23 cellular contexts compared by ENCODE assay signal in the genomic region with DNA sequence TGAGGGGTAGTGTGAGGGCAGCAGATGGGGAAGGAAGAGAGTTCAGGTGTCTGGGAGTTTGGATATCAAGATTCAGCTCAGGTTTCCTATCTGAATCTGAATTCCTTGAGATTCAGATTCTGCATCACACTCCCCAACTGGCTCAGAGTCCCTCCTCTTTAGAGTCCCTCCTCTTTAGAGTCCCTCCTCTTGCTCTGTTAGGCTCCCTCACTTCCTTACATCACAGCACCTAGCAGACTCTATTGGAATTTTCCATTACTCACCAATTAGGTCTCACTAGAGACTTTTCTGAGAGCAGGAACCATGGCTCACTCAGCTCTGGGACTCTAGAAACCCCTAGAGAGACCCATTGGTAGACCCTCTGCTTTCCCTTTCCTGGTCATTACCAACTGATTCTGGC.
A peak's percentile ranks its signal among the peaks of the same experiment; 100 is the strongest.
DNase-seq lines count a peak whose midpoint lies in the region; ATAC-seq and TF ChIP-seq lines count a peak whose summit lies in the region.
"Had no signal": no experiment of that assay in that cellular context is flagged by ENCODE, and none has a peak within 500 bp of the region (broad histone marks: within the 10 kb centered on the region; RNA-seq: fewer than 3 reads in every experiment).

No MANE protein-coding gene starts in this region.

- H3K4me3 ChIP-seq in brain microvascular endothelial cell (ENCODE audit: low read depth, low read length) = no peak overlapping the region
- H3K4me3 ChIP-seq: SK-N-MC had no signal

- DNase-seq in A172 (ENCODE audit: low spot score) = peak; percentile 23
- DNase-seq in GM13976 (ENCODE audit: low spot score) = peak; percentile 26
- DNase-seq in brain microvascular endothelial cell = peak; percentile 28
- peak; percentile 33 for DNase-seq in kidney glomerular epithelial cell (lab: John Stamatoyannopoulos, UW)
- DNase-seq in NCI-H1930 (lab: John Stamatoyannopoulos, UW) = no peak
- DNase-seq in NCI-H526 (lab: John Stamatoyannopoulos, UW) = no peak
- DNase-seq in head of caudate nucleus = no peak
- DNase-seq: activated naive CD4-positive, alpha-beta T cell treated with anti-CD3 and anti-CD28 coated beads, Interleukin-2, amount 50 U/mL, for 16 hours; activated T-cell treated with anti-CD3 and anti-CD28 coated beads, Interleukin-2, amount 50 U/mL, for 4 hours; anterior cingulate cortex; CD4-positive, CD25-positive, alpha-beta regulatory T cell; effector CD4-positive, alpha-beta T cell; HCEC 1CT; NCI-H2029; NCI-H446 treated with DMSO at 0.1 percent for 48 hours; occipital lobe; right cardiac atrium; stimulated activated CD8-positive, alpha-beta memory T cell treated with anti-CD3 and anti-CD28 coated beads, Interleukin-4, amount 100 ng/mL, for 48 hours; T-helper 9 cell had no signal

- in situ Hi-C loops in GM13976 (cut with MboI; ENCODE audit: low sequenced_read_pairs, unreplicated experiment) = no loop called here
- in situ Hi-C loops in brain microvascular endothelial cell (cut with HindIII; ENCODE audit: low pct_ligation_motif_present, low sequenced_read_pairs) = no loop called here

- no peak overlapping the region for H3K27ac ChIP-seq in brain microvascular endothelial cell
- H3K27ac ChIP-seq: KMS-11, SK-N-MC had no signal

- TF ChIP-seq CTCF in GM13976 (IDR thresholded peaks at IDR 0.05; ENCODE audit: borderline replicate concordance, control extremely low read depth, extremely low read depth, insufficient read depth, missing control alignments) (no peak), brain microvascular endothelial cell (IDR thresholded peaks at IDR 0.05; ENCODE audit: low read depth, low read length, missing control alignments) (no peak)

- intact Hi-C loops in head of caudate nucleus (cut with DNase I) = no loop called here

- no peaks in the 10 kb centered on the region for H3K27me3 ChIP-seq in brain microvascular endothelial cell (replicated peaks)

- no peak for ATAC-seq in GM18858 (IDR thresholded peaks at IDR 0.05; ENCODE audit: unreplicated experiment)
- ATAC-seq: activated CD4-positive, CD25-positive, alpha-beta regulatory T cell treated with anti-CD3 and anti-CD28 coated beads, Interleukin-2, amount 50 U/mL, for 24 hours; activated T-cell treated with anti-CD3 and anti-CD28 coated beads, Interleukin-2, amount 50 U/mL, for 4 hours; right cardiac atrium had no signal

- no peaks in the 10 kb centered on the region for H3K36me3 ChIP-seq in brain microvascular endothelial cell (replicated peaks)

Comparison
In these comparisons a context has a peak if more than half of its experiments do, and no peak if none do; other contexts are left out.
1. DNase-seq: peak in A172 (single experiment), GM13976 (single experiment), brain microvascular endothelial cell (single experiment) and kidney glomerular epithelial cell (single experiment); none in NCI-H1930 (0 of 2), NCI-H526 (0 of 2) and head of caudate nucleus (0 of 42).